Comparison of ENCODE assay signal across 8 cellular contexts in the genomic region with DNA sequence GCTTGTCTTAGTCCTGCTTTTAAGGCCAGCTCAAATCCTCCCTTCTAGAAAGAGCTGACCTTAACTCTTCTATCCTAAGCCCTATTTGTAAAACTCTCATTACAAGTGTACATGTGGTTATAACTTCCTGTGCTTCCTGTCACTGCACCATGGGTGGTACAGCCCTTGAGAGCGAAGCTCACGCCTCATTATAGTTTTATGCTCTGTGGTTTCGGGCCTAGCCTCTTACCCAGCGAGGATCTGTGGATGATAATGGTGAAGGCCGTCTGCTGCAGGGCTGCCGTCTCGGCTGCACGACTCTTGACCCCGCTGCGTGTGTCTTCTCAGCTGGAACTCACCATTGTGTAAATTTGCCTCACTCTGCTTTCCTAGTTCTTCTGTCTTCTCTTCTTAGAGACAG.
DNase-seq lines count a peak whose midpoint lies in the region; ATAC-seq and TF ChIP-seq lines count a peak whose summit lies in the region.

No MANE protein-coding gene starts in this region.

- H3K4me1 ChIP-seq in spleen (peaks cover 9 to 23% (median 16%) of the 10 kb centered on the region in 6 donors), sigmoid colon (no peaks in the 10 kb centered on the region)

- peaks cover 58% of the 10 kb centered on the region for H3K36me3 Mint-ChIP-seq in activated T-helper 2 cell treated with anti-CD3 and anti-CD28 coated beads, Interferon-gamma antibody, Interleukin-2, Interleukin-4, amounts not matched to agents 10 μg/mL and 5 μg/mL and 100 μg/mL, durations not matched to agents 14 hours and 24 hours and 36 hours (ENCODE audit: low read depth)
- peaks cover 10% of the 10 kb centered on the region for H3K36me3 Mint-ChIP-seq in progenitor cell of endocrine pancreas (ENCODE audit: insufficient read depth)

- H3K36me3 ChIP-seq in spleen (peaks cover 0 to 96% (median 32%) of the 10 kb centered on the region in 6 donors), sigmoid colon (peaks cover 3 to 80% (median 24%) of the 10 kb centered on the region in 4 donors)

- H3K27me3 Mint-ChIP-seq in activated T-helper 2 cell treated with anti-CD3 and anti-CD28 coated beads, Interferon-gamma antibody, Interleukin-2, Interleukin-4, amounts not matched to agents 10 μg/mL and 5 μg/mL and 100 μg/mL, durations not matched to agents 14 hours and 24 hours and 36 hours (ENCODE audit: low read depth): no peaks in the 10 kb centered on the region
- no peaks in the 10 kb centered on the region for H3K27me3 Mint-ChIP-seq in progenitor cell of endocrine pancreas

- H3K9me3 ChIP-seq in spleen (no peaks in the 10 kb centered on the region), sigmoid colon (no peaks in the 10 kb centered on the region)

- no peak overlapping the region for H3K4me3 ChIP-seq in NB4 (ENCODE audit: low read depth, low read length)
- no peak overlapping the region for H3K4me3 ChIP-seq in spleen
- no peak overlapping the region for H3K4me3 ChIP-seq in sigmoid colon

- peak; percentile 91 for ATAC-seq in GM21619 (IDR thresholded peaks at IDR 0.05; ENCODE audit: unreplicated experiment)

- intact Hi-C loops in activated T-helper 2 cell treated with anti-CD3 and anti-CD28 coated beads, Interferon-gamma antibody, Interleukin-2, Interleukin-4, amounts not matched to agents 10 μg/mL and 5 μg/mL and 100 μg/mL, durations not matched to agents 14 hours and 24 hours and 36 hours (cut with micrococcal nuclease): no loop called here
- intact Hi-C loops in spleen (cut with DNase I; ENCODE audit: low total_unique reads) (no loop called here), sigmoid colon (cut with DNase I) (loop anchor here (5.0 kb wide), 1 partner anchor 76 kb away; a partner anchor contains a TSS)

- H3K27me3 ChIP-seq in spleen (replicated peaks in 1 of 7) (no peaks in the 10 kb centered on the region), sigmoid colon (no peaks in the 10 kb centered on the region)

- H3K4me1 Mint-ChIP-seq in activated T-helper 2 cell treated with anti-CD3 and anti-CD28 coated beads, Interferon-gamma antibody, Interleukin-2, Interleukin-4, amounts not matched to agents 10 μg/mL and 5 μg/mL and 100 μg/mL, durations not matched to agents 14 hours and 24 hours and 36 hours (ENCODE audit: low read depth): peaks cover 26% of the 10 kb centered on the region
- H3K4me1 Mint-ChIP-seq in progenitor cell of endocrine pancreas (ENCODE audit: low read depth): peaks cover 5% of the 10 kb centered on the region

- H3K27ac ChIP-seq in spleen (peak overlapping the region in 7 of 8 donors; percentile 10 to 63 (median 47)), sigmoid colon (no peak overlapping the region)

- H3K27ac Mint-ChIP-seq in activated T-helper 2 cell treated with anti-CD3 and anti-CD28 coated beads, Interferon-gamma antibody, Interleukin-2, Interleukin-4, amounts not matched to agents 10 μg/mL and 5 μg/mL and 100 μg/mL, durations not matched to agents 14 hours and 24 hours and 36 hours: peak overlapping the region; percentile 77
- H3K27ac Mint-ChIP-seq in progenitor cell of endocrine pancreas: no peak overlapping the region

- no peak for TF ChIP-seq EP300 in sigmoid colon (IDR thresholded peaks at IDR 0.05)

- H3K4me3 Mint-ChIP-seq in activated T-helper 2 cell treated with anti-CD3 and anti-CD28 coated beads, Interferon-gamma antibody, Interleukin-2, Interleukin-4, amounts not matched to agents 10 μg/mL and 5 μg/mL and 100 μg/mL, durations not matched to agents 14 hours and 24 hours and 36 hours (ENCODE audit: low read depth): peak overlapping the region; percentile 5
- H3K4me3 Mint-ChIP-seq in progenitor cell of endocrine pancreas (ENCODE audit: low read depth): no peak overlapping the region

- no peaks in the 10 kb centered on the region for H3K9me3 Mint-ChIP-seq in activated T-helper 2 cell treated with anti-CD3 and anti-CD28 coated beads, Interferon-gamma antibody, Interleukin-2, Interleukin-4, amounts not matched to agents 10 μg/mL and 5 μg/mL and 100 μg/mL, durations not matched to agents 14 hours and 24 hours and 36 hours
- no peaks in the 10 kb centered on the region for H3K9me3 Mint-ChIP-seq in progenitor cell of endocrine pancreas (ENCODE audit: low read depth)

- 17 to 48% (median 27%) methylated on average over 10 of the region's 10 CpGs for WGBS in spleen, 5 donors
- 51 to 87% methylated on average over 10 of the region's 10 CpGs for WGBS in sigmoid colon, 2 donors

- TF ChIP-seq POLR2A in NB4 (IDR thresholded peaks at IDR 0.05; ENCODE audit: extremely low read depth, insufficient read length) (no peak), spleen (IDR thresholded peaks at IDR 0.05) (no peak), sigmoid colon (IDR thresholded peaks at IDR 0.05) (no peak)

- peak; percentile 8 for DNase-seq in GDM1 (lab: John Stamatoyannopoulos, UW)
- DNase-seq in NB4 (ENCODE audit: low read depth): peak; percentile 96
- peak; percentile 40 for DNase-seq in activated T-helper 2 cell treated with anti-CD3 and anti-CD28 coated beads, Interferon-gamma antibody, Interleukin-2, Interleukin-4, amounts not matched to agents 10 μg/mL and 5 μg/mL and 100 μg/mL, durations not matched to agents 14 hours and 24 hours and 36 hours (ENCODE audit: low spot score)
- DNase-seq in spleen: no peak
- no peak for DNase-seq in progenitor cell of endocrine pancreas (ENCODE audit: low spot score, unreplicated experiment)
- DNase-seq in sigmoid colon: no peak
- no peak for DNase-seq in GM03348 (ENCODE audit: low spot score)

- TF ChIP-seq CTCF in NB4 (IDR thresholded peaks at IDR 0.05; ENCODE audit: low read depth, low read length) (no peak), spleen (IDR thresholded peaks at IDR 0.05 in 8 of 11, conservative IDR thresholded peaks at IDR 0.05 in 3 of 11) (no peak), progenitor cell of endocrine pancreas (IDR thresholded peaks at IDR 0.05; ENCODE audit: unreplicated experiment) (no peak), sigmoid colon (IDR thresholded peaks at IDR 0.05) (no peak)

Comparison
In these comparisons a context has a peak if more than half of its experiments do, and no peak if none do; other contexts are left out.
1. DNase-seq: peak in GDM1 (single experiment), NB4 (single experiment) and activated T-helper 2 cell treated with anti-CD3 and anti-CD28 coated beads, Interferon-gamma antibody, Interleukin-2, Interleukin-4, amounts not matched to agents 10 μg/mL and 5 μg/mL and 100 μg/mL, durations not matched to agents 14 hours and 24 hours and 36 hours (single experiment); none in spleen (single experiment), progenitor cell of endocrine pancreas (single experiment), sigmoid colon (single experiment) and GM03348 (single experiment).
2. H3K27ac ChIP-seq: peak in spleen (7 of 8); none in sigmoid colon (0 of 4).